In the genomic region with DNA sequence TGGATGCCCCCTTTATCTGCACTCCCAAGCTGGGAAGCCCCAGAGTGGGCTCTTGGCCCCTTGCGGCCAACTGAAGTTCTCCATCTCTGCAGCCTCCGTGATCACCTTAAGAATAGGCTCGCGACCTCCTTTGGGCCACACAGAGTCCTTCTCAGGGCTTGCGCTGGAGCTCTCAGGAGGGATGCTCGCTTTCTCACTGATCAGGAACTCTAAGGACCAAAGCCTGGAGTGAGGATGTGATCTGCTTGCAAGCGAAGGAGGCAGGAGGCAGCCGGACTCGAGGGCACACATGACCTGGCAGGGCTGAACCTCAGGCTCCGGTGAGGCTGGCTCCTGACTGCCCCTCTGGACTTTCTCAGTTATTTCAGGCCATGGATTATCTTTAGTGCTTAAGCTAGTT, we compare ENCODE assay signal across 24 cellular contexts.
"Had no signal": no experiment of that assay in that cellular context is flagged by ENCODE, and none has a peak within 500 bp of the region (broad histone marks: within the 10 kb centered on the region; RNA-seq: fewer than 3 reads in every experiment).

No MANE protein-coding gene starts in this region.

- H3K36me3 ChIP-seq: esophagus squamous epithelium, gastroesophageal sphincter, prostate gland, right lobe of liver, spleen, tibial nerve had no signal

- FAIRE-seq: keratinocyte, urothelium cell line had no signal

- DNase-seq: effector memory CD8-positive, alpha-beta T cell; esophagus squamous epithelium; foreskin fibroblast; glutamatergic neuron; left colon; left ventricle myocardium superior; mesendoderm; occipital lobe; retina; right lobe of liver; spleen; stimulated activated CD4-positive, alpha-beta T cell treated with anti-CD3 and anti-CD28 coated beads, Interleukin-15, amount 100 ng/mL, for 24 hours; stimulated activated CD4-positive, alpha-beta T cell treated with anti-CD3 and anti-CD28 coated beads, Interleukin-2, amount 100 ng/mL, for 24 hours; stimulated activated CD4-positive, alpha-beta T cell treated with anti-CD3 and anti-CD28 coated beads, Interleukin-4, amount 100 ng/mL, for 4 hours; stimulated activated naive B cell treated with anti-CD40 and anti-IgM and Interleukin-4, amounts not matched to agents 10 μg/mL and 1 μg/mL and 100 μg/mL, for 72 hours; stimulated activated naive CD8-positive, alpha-beta T cell treated with anti-CD3 and anti-CD28 coated beads, Interleukin-15, amount 100 ng/mL, for 72 hours; testis had no signal

- H3K4me3 ChIP-seq: esophagus squamous epithelium, gastroesophageal sphincter, prostate gland, right lobe of liver, spleen, testis, tibial nerve had no signal

- H3K79me2 ChIP-seq: parathyroid adenoma had no signal

- H2AFZ ChIP-seq: parathyroid adenoma had no signal

- H3K9me3 ChIP-seq: esophagus squamous epithelium, gastroesophageal sphincter, prostate gland, right lobe of liver, spleen, testis, tibial nerve had no signal

- H3K27me3 ChIP-seq: esophagus squamous epithelium, right lobe of liver, testis, tibial nerve had no signal

- H3K9ac ChIP-seq: parathyroid adenoma had no signal

- H3K27ac ChIP-seq: esophagus squamous epithelium, gastroesophageal sphincter, parathyroid adenoma, prostate gland, right lobe of liver, spleen, testis, tibial nerve had no signal

- ATAC-seq: effector memory CD8-positive, alpha-beta T cell; gastroesophageal sphincter; left colon; left ventricle myocardium superior; natural killer cell treated with Interleukin-12 subunit alpha and Interleukin-12 subunit beta and Interleukin-15 and Interleukin-18, amount 100 ng/mL, for 72 hours; right lobe of liver; stimulated activated naive B cell treated with anti-CD40 and anti-IgM and Interleukin-4, amounts not matched to agents 10 μg/mL and 1 μg/mL and 100 μg/mL, for 72 hours; stimulated activated naive CD8-positive, alpha-beta T cell treated with anti-CD3 and anti-CD28 coated beads, Interleukin-15, amount 100 ng/mL, for 72 hours had no signal

- H3K4me1 ChIP-seq: esophagus squamous epithelium, gastroesophageal sphincter, parathyroid adenoma, prostate gland, right lobe of liver, spleen, testis, tibial nerve had no signal
